In genomic region chr7:106692450-106693051, GRCh38 we compare ENCODE assay signal across 25 cellular contexts.
"Had no signal": no experiment of that assay in that cellular context is flagged by ENCODE, and none has a peak within 500 bp of the region (broad histone marks: within the 10 kb centered on the region; RNA-seq: fewer than 3 reads in every experiment).

No MANE protein-coding gene starts in this region.

- H3K79me2 ChIP-seq: hepatocyte had no signal

- H2AFZ ChIP-seq: hepatocyte had no signal

- DNase-seq: dermis blood vessel endothelial cell; effector memory CD4-positive, alpha-beta T cell; foreskin keratinocyte; heart left ventricle; left cardiac atrium; left ventricle myocardium superior; lower lobe of right lung; naive thymus-derived CD8-positive, alpha-beta T cell; nephron progenitor cell; nucleus accumbens; stimulated activated CD4-positive, alpha-beta T cell treated with anti-CD3 and anti-CD28 coated beads, Interleukin-12 subunit alpha, Interleukin-12 subunit beta, amount 100 ng/mL, for 4 hours; stimulated activated CD4-positive, alpha-beta T cell treated with anti-CD3 and anti-CD28 coated beads, Interleukin-1b, Interleukin-23, amount 100 ng/mL, for 48 hours; stimulated activated CD4-positive, alpha-beta T cell treated with anti-CD3 and anti-CD28 coated beads, Interleukin-4, amount 100 ng/mL, for 1 hour; stimulated activated CD8-positive, alpha-beta memory T cell treated with anti-CD3 and anti-CD28 coated beads, Interleukin-4, amount 100 ng/mL, for 48 hours; stimulated activated naive CD4-positive, alpha-beta T cell; stimulated activated naive CD8-positive, alpha-beta T cell treated with anti-CD3 and anti-CD28 coated beads, Interleukin-15, amount 100 ng/mL, for 72 hours; transverse colon had no signal

- H3K9me3 ChIP-seq: esophagus muscularis mucosa, lower lobe of right lung, prostate gland, right atrium auricular region, suprapubic skin, transverse colon, vagina had no signal

- H3K27ac ChIP-seq: esophagus muscularis mucosa, foreskin keratinocyte, gastroesophageal sphincter, heart left ventricle, hepatocyte, lower lobe of right lung, prostate gland, right atrium auricular region, suprapubic skin, transverse colon, vagina had no signal

- H3K36me3 ChIP-seq: esophagus muscularis mucosa, gastroesophageal sphincter, heart left ventricle, lower lobe of right lung, prostate gland, right atrium auricular region, suprapubic skin, transverse colon, vagina had no signal

- H3K27me3 ChIP-seq: esophagus muscularis mucosa, foreskin keratinocyte, gastroesophageal sphincter, heart left ventricle, hepatocyte, right atrium auricular region, suprapubic skin, transverse colon, vagina had no signal

- H3K4me3 ChIP-seq: esophagus muscularis mucosa, gastroesophageal sphincter, heart left ventricle, hepatocyte, lower lobe of right lung, prostate gland, right atrium auricular region, smooth muscle cell, suprapubic skin, transverse colon, vagina had no signal

- H3K4me2 ChIP-seq: hepatocyte had no signal

- H3K4me1 ChIP-seq: esophagus muscularis mucosa, gastroesophageal sphincter, lower lobe of right lung, prostate gland, right atrium auricular region, suprapubic skin, transverse colon, vagina had no signal
